Comparison of ENCODE assay signal across 33 cellular contexts in genomic region chr7:22060863-22061262, GRCh38.
"Had no signal": no experiment of that assay in that cellular context is flagged by ENCODE, and none has a peak within 500 bp of the region (broad histone marks: within the 10 kb centered on the region; RNA-seq: fewer than 3 reads in every experiment).

No MANE protein-coding gene starts in this region.

- H3K27ac ChIP-seq: adrenal gland, ascending aorta, body of pancreas, brain microvascular endothelial cell, breast epithelium, cardiac muscle cell had no signal

- H3K4me3 ChIP-seq: adrenal gland, ascending aorta, body of pancreas, breast epithelium, cardiac muscle cell had no signal

- H3K4me1 ChIP-seq: adrenal gland, ascending aorta, body of pancreas, breast epithelium had no signal

- H3K27me3 ChIP-seq: ascending aorta, body of pancreas, brain microvascular endothelial cell, breast epithelium had no signal

- H3K9me3 ChIP-seq: adrenal gland, ascending aorta, body of pancreas, breast epithelium had no signal

- ATAC-seq: activated naive CD4-positive, alpha-beta T cell treated with anti-CD3 and anti-CD28 coated beads, Interleukin-2, amount 50 U/mL, for 72 hours; activated naive CD8-positive, alpha-beta T cell treated with anti-CD3 and anti-CD28 coated beads, Interleukin-2, amount 50 U/mL, for 24 hours; activated T-cell treated with anti-CD3 and anti-CD28 coated beads, Interleukin-2, amount 50 U/mL, for 4 hours; activated T-cell treated with anti-CD3 and anti-CD28 coated beads, Interleukin-2, amount 50 U/mL, for 72 hours; activated T-helper 17 cell treated with anti-CD3 and anti-CD28 coated beads, Interleukin-2, amount 50 U/mL, for 72 hours; body of pancreas had no signal

- H3K36me3 ChIP-seq: adrenal gland, ascending aorta, brain microvascular endothelial cell, breast epithelium, cardiac muscle cell had no signal

- DNase-seq: activated effector memory CD4-positive, alpha-beta T cell treated with Interleukin-2 at 50 U/mL for 16 hours; activated gamma-delta T cell; activated gamma-delta T cell treated with Interleukin-2 at 50 U/mL for 16 hours; activated naive CD4-positive, alpha-beta T cell; activated naive CD4-positive, alpha-beta T cell treated with anti-CD3 and anti-CD28 coated beads for 36 hours; activated naive CD4-positive, alpha-beta T cell treated with anti-CD3 and anti-CD28 coated beads, Interleukin-2, amount 10 ng/mL, durations not matched to agents 7 days and 5 days; activated naive CD4-positive, alpha-beta T cell treated with anti-CD3 and anti-CD28 coated beads, Interleukin-2, amount 50 U/mL, for 16 hours; activated naive CD4-positive, alpha-beta T cell treated with Interleukin-2 at 50 U/mL for 16 hours; activated naive CD8-positive, alpha-beta T cell treated with anti-CD3 and anti-CD28 coated beads for 36 hours; activated naive CD8-positive, alpha-beta T cell treated with anti-CD3 and anti-CD28 coated beads, Interleukin-2, amount 10 ng/mL, durations not matched to agents 7 days and 5 days; activated naive CD8-positive, alpha-beta T cell treated with anti-CD3 and anti-CD28 coated beads, Interleukin-2, amount 50 U/mL, for 24 hours; activated T-cell treated with anti-CD3 and anti-CD28 coated beads, Interleukin-2, amount 50 U/mL, for 24 hours; activated T-cell treated with anti-CD3 and anti-CD28 coated beads, Interleukin-2, amount 50 U/mL, for 4 hours; activated T-cell treated with anti-CD3 and anti-CD28 coated beads, Interleukin-2, amount 50 U/mL, for 48 hours; activated T-cell treated with anti-CD3 and anti-CD28 coated beads, Interleukin-2, amount 50 U/mL, for 72 hours; adrenal gland; amniotic stem cell; amygdala; anterior cingulate cortex; aorta; body of pancreas; brain microvascular endothelial cell; caudate nucleus; central memory CD4-positive, alpha-beta T cell; cerebellar nuclear complex had no signal

- FAIRE-seq: astrocyte, bronchial epithelial cell, colon had no signal
